ENCODE assay signal across 23 cellular contexts in the genomic region with DNA sequence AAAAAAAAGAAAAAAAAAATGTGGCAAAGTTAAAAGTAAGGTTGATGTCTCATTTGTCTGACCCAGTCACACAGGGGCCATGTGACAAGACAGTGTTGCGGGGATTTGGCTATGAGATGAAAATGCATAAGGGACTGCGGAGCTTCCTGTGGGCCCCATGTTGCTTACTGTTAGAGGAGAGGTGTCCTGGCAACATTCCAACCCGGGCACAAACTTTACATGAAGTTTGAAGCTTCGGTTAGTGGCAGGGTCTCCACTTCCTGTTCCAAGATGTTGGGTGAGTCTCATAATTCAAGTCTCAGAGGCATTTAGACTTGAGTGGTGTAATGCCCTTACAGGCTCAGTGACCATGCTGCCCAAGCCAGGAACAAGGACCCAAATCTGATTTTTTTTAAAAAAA.
"Had no signal": no experiment of that assay in that cellular context is flagged by ENCODE, and none has a peak within 500 bp of the region (broad histone marks: within the 10 kb centered on the region; RNA-seq: fewer than 3 reads in every experiment).

No MANE protein-coding gene starts in this region.

- H3K27me3 ChIP-seq: colonic mucosa, esophagus muscularis mucosa, gastrocnemius medialis, suprapubic skin, tibial nerve had no signal

- H3K9me3 ChIP-seq: colonic mucosa, esophagus muscularis mucosa, gastrocnemius medialis, suprapubic skin, tibial nerve had no signal

- H2AFZ ChIP-seq: parathyroid adenoma had no signal

- H3K36me3 Mint-ChIP-seq: activated naive CD8-positive, alpha-beta T cell treated with anti-CD3 and anti-CD28 coated beads, Interleukin-2, amount 10 ng/mL, durations not matched to agents 7 days and 5 days; memory B cell; stimulated activated effector memory CD8-positive, alpha-beta T cell treated with anti-CD3 and anti-CD28 coated beads, Interleukin-12 subunit alpha, Interleukin-12 subunit beta, amount 100 ng/mL, for 72 hours had no signal

- FAIRE-seq: bronchial epithelial cell, TTC549 had no signal

- ATAC-seq: gastrocnemius medialis; left cardiac atrium; right cardiac atrium; stimulated activated effector memory CD8-positive, alpha-beta T cell treated with anti-CD3 and anti-CD28 coated beads, Interleukin-12 subunit alpha, Interleukin-12 subunit beta, amount 100 ng/mL, for 72 hours; stimulated activated naive CD8-positive, alpha-beta T cell treated with anti-CD3 and anti-CD28 coated beads, Interleukin-15, amount 100 ng/mL, for 72 hours had no signal

- H3K36me3 ChIP-seq: colonic mucosa, esophagus muscularis mucosa, gastrocnemius medialis, suprapubic skin, tibial nerve had no signal

- H3K27me3 Mint-ChIP-seq: activated naive CD8-positive, alpha-beta T cell treated with anti-CD3 and anti-CD28 coated beads, Interleukin-2, amount 10 ng/mL, durations not matched to agents 7 days and 5 days; stimulated activated naive CD8-positive, alpha-beta T cell treated with anti-CD3 and anti-CD28 coated beads, Interleukin-15, amount 100 ng/mL, for 72 hours had no signal

- H3K27ac Mint-ChIP-seq: activated naive CD8-positive, alpha-beta T cell treated with anti-CD3 and anti-CD28 coated beads, Interleukin-2, amount 10 ng/mL, durations not matched to agents 7 days and 5 days; memory B cell; stimulated activated effector memory CD8-positive, alpha-beta T cell treated with anti-CD3 and anti-CD28 coated beads, Interleukin-12 subunit alpha, Interleukin-12 subunit beta, amount 100 ng/mL, for 72 hours; T-helper 2 cell treated with Interferon-gamma antibody and Interleukin-4, amounts not matched to agents 5 μg/mL and 100 μg/mL, for 36 hours had no signal

- H3K9ac ChIP-seq: parathyroid adenoma had no signal

- H3K27ac ChIP-seq: colonic mucosa, gastrocnemius medialis, parathyroid adenoma, suprapubic skin, tibial nerve had no signal

- H3K4me1 Mint-ChIP-seq: memory B cell had no signal

- H3K9me3 Mint-ChIP-seq: activated naive CD8-positive, alpha-beta T cell treated with anti-CD3 and anti-CD28 coated beads, Interleukin-2, amount 10 ng/mL, durations not matched to agents 7 days and 5 days; memory B cell; nephron progenitor cell; stimulated activated effector memory CD8-positive, alpha-beta T cell treated with anti-CD3 and anti-CD28 coated beads, Interleukin-12 subunit alpha, Interleukin-12 subunit beta, amount 100 ng/mL, for 72 hours; stimulated activated naive CD8-positive, alpha-beta T cell treated with anti-CD3 and anti-CD28 coated beads, Interleukin-15, amount 100 ng/mL, for 72 hours; T-helper 2 cell treated with Interferon-gamma antibody and Interleukin-4, amounts not matched to agents 5 μg/mL and 100 μg/mL, for 36 hours had no signal

- DNase-seq: activated CD4-positive, alpha-beta T cell treated with anti-CD3 and anti-CD28 coated beads for 1 hour; activated naive CD4-positive, alpha-beta T cell treated with Interleukin-2 at 50 U/mL for 16 hours; activated naive CD8-positive, alpha-beta T cell treated with anti-CD3 and anti-CD28 coated beads, Interleukin-2, amount 10 ng/mL, durations not matched to agents 7 days and 5 days; activated T-cell treated with anti-CD3 and anti-CD28 coated beads, Interleukin-2, amount 50 U/mL, for 48 hours; amniotic stem cell; colonic mucosa; gastrocnemius medialis; hypothalamus; islet precursor cell; left cardiac atrium; nephron progenitor cell; right cardiac atrium; stimulated activated CD4-positive, alpha-beta T cell treated with anti-CD3 and anti-CD28 coated beads, Interleukin-1b, Interleukin-23, amount 100 ng/mL, for 48 hours; stimulated activated naive CD8-positive, alpha-beta T cell treated with anti-CD3 and anti-CD28 coated beads, Interleukin-15, amount 100 ng/mL, for 72 hours had no signal

- H3K4me1 ChIP-seq: colonic mucosa had no signal

- H3K4me3 ChIP-seq: colonic mucosa, esophagus muscularis mucosa, gastrocnemius medialis, suprapubic skin, tibial nerve had no signal

- H3K4me3 Mint-ChIP-seq: activated naive CD8-positive, alpha-beta T cell treated with anti-CD3 and anti-CD28 coated beads, Interleukin-2, amount 10 ng/mL, durations not matched to agents 7 days and 5 days; memory B cell; nephron progenitor cell; stimulated activated effector memory CD8-positive, alpha-beta T cell treated with anti-CD3 and anti-CD28 coated beads, Interleukin-12 subunit alpha, Interleukin-12 subunit beta, amount 100 ng/mL, for 72 hours; stimulated activated naive CD8-positive, alpha-beta T cell treated with anti-CD3 and anti-CD28 coated beads, Interleukin-15, amount 100 ng/mL, for 72 hours; T-helper 2 cell treated with Interferon-gamma antibody and Interleukin-4, amounts not matched to agents 5 μg/mL and 100 μg/mL, for 36 hours had no signal
